Comparison of ENCODE assay signal across 19 cellular contexts in the genomic region with DNA sequence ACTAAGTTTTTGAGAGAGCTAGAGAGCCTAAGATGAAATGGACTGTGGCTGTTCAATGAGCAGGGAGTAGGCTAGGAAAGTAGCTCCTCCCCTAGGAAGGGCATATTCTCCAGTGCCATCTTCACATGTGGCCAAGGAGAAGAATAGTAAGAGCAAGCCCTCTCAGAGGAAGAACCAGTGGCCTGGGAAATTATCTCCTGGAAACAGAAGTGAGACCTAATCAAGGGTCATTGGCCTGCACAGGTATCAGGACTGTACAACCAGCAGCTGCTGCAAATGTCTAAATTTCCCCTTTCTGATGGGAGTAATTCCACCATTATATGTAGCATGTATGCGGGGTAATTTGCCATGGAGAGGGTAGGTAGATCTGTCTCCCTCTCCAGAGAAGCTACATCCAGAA.
"Had no signal": no experiment of that assay in that cellular context is flagged by ENCODE, and none has a peak within 500 bp of the region (broad histone marks: within the 10 kb centered on the region; RNA-seq: fewer than 3 reads in every experiment).

No MANE protein-coding gene starts in this region.

- H3K4me3 Mint-ChIP-seq: effector memory CD8-positive, alpha-beta T cell; memory B cell; natural killer cell; stimulated activated effector memory CD8-positive, alpha-beta T cell treated with anti-CD3 and anti-CD28 coated beads, Interleukin-12 subunit alpha, Interleukin-12 subunit beta, amount 100 ng/mL, for 72 hours had no signal

- ATAC-seq: effector memory CD8-positive, alpha-beta T cell; left ventricle myocardium superior; natural killer cell; psoas muscle; right cardiac atrium; stimulated activated effector memory CD8-positive, alpha-beta T cell treated with anti-CD3 and anti-CD28 coated beads, Interleukin-12 subunit alpha, Interleukin-12 subunit beta, amount 100 ng/mL, for 72 hours had no signal

- H3K9me3 Mint-ChIP-seq: effector memory CD8-positive, alpha-beta T cell; memory B cell; natural killer cell; stimulated activated effector memory CD8-positive, alpha-beta T cell treated with anti-CD3 and anti-CD28 coated beads, Interleukin-12 subunit alpha, Interleukin-12 subunit beta, amount 100 ng/mL, for 72 hours had no signal

- DNase-seq: dermis blood vessel endothelial cell; effector memory CD8-positive, alpha-beta T cell; head of caudate nucleus; left ventricle myocardium superior; natural killer cell; occipital lobe; ovary; posterior cingulate gyrus; psoas muscle; right cardiac atrium; sigmoid colon; stimulated activated CD4-positive, alpha-beta T cell treated with anti-CD3 and anti-CD28 coated beads, Interleukin-2, amount 100 ng/mL, for 24 hours; stimulated activated CD4-positive, alpha-beta T cell treated with anti-CD3 and anti-CD28 coated beads, Interleukin-4, amount 100 ng/mL, for 24 hours; stimulated activated naive CD4-positive, alpha-beta T cell treated with Interleukin-2 at 50 U/mL for 16 hours; stomach; thyroid gland; trophoblast cell had no signal

- H3K4me1 Mint-ChIP-seq: natural killer cell had no signal

- H3K27ac Mint-ChIP-seq: effector memory CD8-positive, alpha-beta T cell; memory B cell; natural killer cell; stimulated activated effector memory CD8-positive, alpha-beta T cell treated with anti-CD3 and anti-CD28 coated beads, Interleukin-12 subunit alpha, Interleukin-12 subunit beta, amount 100 ng/mL, for 72 hours had no signal

- H3K36me3 Mint-ChIP-seq: memory B cell; natural killer cell; stimulated activated effector memory CD8-positive, alpha-beta T cell treated with anti-CD3 and anti-CD28 coated beads, Interleukin-12 subunit alpha, Interleukin-12 subunit beta, amount 100 ng/mL, for 72 hours had no signal
